Comparison of ENCODE assay signal across 1 cellular context in the genomic region with DNA sequence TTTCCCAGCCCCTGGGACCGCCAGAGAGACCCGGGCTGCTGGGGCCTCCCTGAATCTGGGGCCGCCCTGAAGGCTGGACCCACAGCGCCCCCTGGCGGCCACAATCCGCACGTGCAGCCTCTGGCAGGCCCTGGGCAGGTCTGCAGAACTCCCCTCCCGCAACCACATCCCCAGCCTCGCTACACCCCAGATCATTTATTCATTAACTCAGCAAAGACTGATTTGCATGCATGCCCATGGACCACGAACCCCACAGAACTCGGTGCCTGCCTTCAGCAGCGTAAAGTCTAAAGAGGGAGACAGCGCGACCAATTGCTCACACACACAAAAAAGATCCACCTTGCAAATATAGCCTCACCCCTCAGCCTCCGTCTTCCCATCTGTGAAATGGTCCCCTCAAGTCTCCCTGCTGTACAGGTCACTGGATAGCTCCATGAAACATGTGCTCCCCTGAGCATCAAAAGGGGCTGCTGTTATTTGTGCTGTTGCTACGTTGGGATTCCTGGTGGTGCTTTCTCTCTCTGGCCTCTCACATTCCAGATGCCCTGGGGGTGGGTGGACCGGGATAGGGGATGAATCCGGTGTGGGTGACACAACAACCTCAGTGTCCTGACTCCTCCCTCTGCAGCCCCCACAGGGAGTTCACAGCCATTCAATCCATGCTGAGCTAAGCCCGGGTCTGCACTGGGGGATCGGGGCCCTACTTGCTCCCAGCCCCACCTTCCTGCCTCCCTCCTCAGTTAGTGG.
TF ChIP-seq lines count a peak whose summit lies in the region.

No MANE protein-coding gene starts in this region.

TF ChIP-seq in K562, 482 proteins besides CTCF, POLR2A, EP300 and RAD21 (continued from another document and continues in another):
- TF ChIP-seq, protein P1, sequence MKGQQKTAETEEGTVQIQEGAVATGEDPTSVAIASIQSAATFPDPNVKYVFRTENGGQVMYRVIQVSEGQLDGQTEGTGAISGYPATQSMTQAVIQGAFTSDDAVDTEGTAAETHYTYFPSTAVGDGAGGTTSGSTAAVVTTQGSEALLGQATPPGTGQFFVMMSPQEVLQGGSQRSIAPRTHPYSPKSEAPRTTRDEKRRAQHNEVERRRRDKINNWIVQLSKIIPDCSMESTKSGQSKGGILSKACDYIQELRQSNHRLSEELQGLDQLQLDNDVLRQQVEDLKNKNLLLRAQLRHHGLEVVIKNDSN (CRISPR knock-in tag; IDR thresholded peaks at IDR 0.05): 0 out of 2 replicates have a peak, but pooled peaks have one; percentile 26
- no peak for TF ChIP-seq ZNF121 (CRISPR knock-in tag; conservative IDR thresholded peaks at IDR 0.05)
- no peak for TF ChIP-seq ZNF239 (CRISPR knock-in tag; IDR thresholded peaks at IDR 0.05)
- no peak for TF ChIP-seq TFAM (CRISPR knock-in tag; conservative IDR thresholded peaks at IDR 0.05)
- TF ChIP-seq, protein P2, sequence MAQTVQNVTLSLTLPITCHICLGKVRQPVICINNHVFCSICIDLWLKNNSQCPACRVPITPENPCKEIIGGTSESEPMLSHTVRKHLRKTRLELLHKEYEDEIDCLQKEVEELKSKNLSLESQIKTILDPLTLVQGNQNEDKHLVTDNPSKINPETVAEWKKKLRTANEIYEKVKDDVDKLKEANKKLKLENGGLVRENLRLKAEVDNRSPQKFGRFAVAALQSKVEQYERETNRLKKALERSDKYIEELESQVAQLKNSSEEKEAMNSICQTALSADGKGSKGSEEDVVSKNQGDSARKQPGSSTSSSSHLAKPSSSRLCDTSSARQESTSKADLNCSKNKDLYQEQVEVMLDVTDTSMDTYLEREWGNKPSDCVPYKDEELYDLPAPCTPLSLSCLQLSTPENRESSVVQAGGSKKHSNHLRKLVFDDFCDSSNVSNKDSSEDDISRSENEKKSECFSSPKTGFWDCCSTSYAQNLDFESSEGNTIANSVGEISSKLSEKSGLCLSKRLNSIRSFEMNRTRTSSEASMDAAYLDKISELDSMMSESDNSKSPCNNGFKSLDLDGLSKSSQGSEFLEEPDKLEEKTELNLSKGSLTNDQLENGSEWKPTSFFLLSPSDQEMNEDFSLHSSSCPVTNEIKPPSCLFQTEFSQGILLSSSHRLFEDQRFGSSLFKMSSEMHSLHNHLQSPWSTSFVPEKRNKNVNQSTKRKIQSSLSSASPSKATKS (CRISPR knock-in tag; IDR thresholded peaks at IDR 0.05): no peak
- no peak for TF ChIP-seq ZNF232 (CRISPR knock-in tag; IDR thresholded peaks at IDR 0.05)
- peak; percentile 56; the same call in 1 of the 2 replicates for TF ChIP-seq ZBTB7A (IDR thresholded peaks at IDR 0.05; ENCODE audit: borderline replicate concordance, control insufficient read depth, low read depth, low read length)
- no peak for TF ChIP-seq ZNF41 (CRISPR knock-in tag; conservative IDR thresholded peaks at IDR 0.05)
- TF ChIP-seq ZFP1 (CRISPR knock-in tag; IDR thresholded peaks at IDR 0.05): no peak
- no peak for TF ChIP-seq FUS (optimal IDR thresholded peaks at IDR 0.05; ENCODE audit: low read depth, low read length)
- no peak for TF ChIP-seq ZNF76 (CRISPR knock-in tag; IDR thresholded peaks at IDR 0.05; ENCODE audit: borderline replicate concordance)
- TF ChIP-seq GTF2A2 (tag; IDR thresholded peaks at IDR 0.05): no peak
- TF ChIP-seq ZNF12 (CRISPR knock-in tag; IDR thresholded peaks at IDR 0.05): no peak
- no peak for TF ChIP-seq L3MBTL2 (IDR thresholded peaks at IDR 0.05)
- TF ChIP-seq KDM5B (IDR thresholded peaks at IDR 0.05; ENCODE audit: insufficient replicate concordance, low read depth, low read length): no peak
- TF ChIP-seq HDAC2 (IDR thresholded peaks at IDR 0.05): peak; percentile 79; the same call in 1 of the 2 replicates
- no peak for TF ChIP-seq ZNF584 (CRISPR knock-in tag; IDR thresholded peaks at IDR 0.05; ENCODE audit: low read depth)
- TF ChIP-seq ELF2 (CRISPR knock-in tag; IDR thresholded peaks at IDR 0.05): no peak
- TF ChIP-seq, protein P3, sequence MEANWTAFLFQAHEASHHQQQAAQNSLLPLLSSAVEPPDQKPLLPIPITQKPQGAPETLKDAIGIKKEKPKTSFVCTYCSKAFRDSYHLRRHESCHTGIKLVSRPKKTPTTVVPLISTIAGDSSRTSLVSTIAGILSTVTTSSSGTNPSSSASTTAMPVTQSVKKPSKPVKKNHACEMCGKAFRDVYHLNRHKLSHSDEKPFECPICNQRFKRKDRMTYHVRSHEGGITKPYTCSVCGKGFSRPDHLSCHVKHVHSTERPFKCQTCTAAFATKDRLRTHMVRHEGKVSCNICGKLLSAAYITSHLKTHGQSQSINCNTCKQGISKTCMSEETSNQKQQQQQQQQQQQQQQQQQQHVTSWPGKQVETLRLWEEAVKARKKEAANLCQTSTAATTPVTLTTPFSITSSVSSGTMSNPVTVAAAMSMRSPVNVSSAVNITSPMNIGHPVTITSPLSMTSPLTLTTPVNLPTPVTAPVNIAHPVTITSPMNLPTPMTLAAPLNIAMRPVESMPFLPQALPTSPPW (CRISPR knock-in tag; IDR thresholded peaks at IDR 0.05): no peak
- TF ChIP-seq IRF2 (CRISPR knock-in tag; IDR thresholded peaks at IDR 0.05): no peak
- TF ChIP-seq KDM1A (IDR thresholded peaks at IDR 0.05): peak; percentile 71 to 84; a peak in 3 of 4 replicates
- TF ChIP-seq TCFL5 (CRISPR knock-in tag; conservative IDR thresholded peaks at IDR 0.05): no peak
- no peak for TF ChIP-seq GTF3C2 (IDR thresholded peaks at IDR 0.05; ENCODE audit: borderline replicate concordance, extremely low read depth, insufficient read length)
- TF ChIP-seq, protein P4, sequence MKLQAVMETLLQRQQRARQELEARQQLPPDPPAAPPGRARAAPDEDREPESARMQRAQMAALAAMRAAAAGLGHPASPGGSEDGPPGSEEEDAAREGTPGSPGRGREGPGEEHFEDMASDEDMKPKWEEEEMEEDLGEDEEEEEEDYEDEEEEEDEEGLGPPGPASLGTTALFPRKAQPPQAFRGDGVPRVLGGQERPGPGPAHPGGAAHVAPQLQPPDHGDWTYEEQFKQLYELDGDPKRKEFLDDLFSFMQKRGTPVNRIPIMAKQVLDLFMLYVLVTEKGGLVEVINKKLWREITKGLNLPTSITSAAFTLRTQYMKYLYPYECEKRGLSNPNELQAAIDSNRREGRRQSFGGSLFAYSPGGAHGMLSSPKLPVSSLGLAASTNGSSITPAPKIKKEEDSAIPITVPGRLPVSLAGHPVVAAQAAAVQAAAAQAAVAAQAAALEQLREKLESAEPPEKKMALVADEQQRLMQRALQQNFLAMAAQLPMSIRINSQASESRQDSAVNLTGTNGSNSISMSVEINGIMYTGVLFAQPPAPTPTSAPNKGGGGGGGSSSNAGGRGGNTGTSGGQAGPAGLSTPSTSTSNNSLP (IDR thresholded peaks at IDR 0.05; ENCODE audit: borderline replicate concordance, low read depth, low read length): no peak
- TF ChIP-seq SMARCA5 (IDR thresholded peaks at IDR 0.05): 0 out of 2 replicates have a peak, but pooled peaks have one; percentile 61
- no peak for TF ChIP-seq RFX1 (IDR thresholded peaks at IDR 0.05)
- TF ChIP-seq, protein P5, sequence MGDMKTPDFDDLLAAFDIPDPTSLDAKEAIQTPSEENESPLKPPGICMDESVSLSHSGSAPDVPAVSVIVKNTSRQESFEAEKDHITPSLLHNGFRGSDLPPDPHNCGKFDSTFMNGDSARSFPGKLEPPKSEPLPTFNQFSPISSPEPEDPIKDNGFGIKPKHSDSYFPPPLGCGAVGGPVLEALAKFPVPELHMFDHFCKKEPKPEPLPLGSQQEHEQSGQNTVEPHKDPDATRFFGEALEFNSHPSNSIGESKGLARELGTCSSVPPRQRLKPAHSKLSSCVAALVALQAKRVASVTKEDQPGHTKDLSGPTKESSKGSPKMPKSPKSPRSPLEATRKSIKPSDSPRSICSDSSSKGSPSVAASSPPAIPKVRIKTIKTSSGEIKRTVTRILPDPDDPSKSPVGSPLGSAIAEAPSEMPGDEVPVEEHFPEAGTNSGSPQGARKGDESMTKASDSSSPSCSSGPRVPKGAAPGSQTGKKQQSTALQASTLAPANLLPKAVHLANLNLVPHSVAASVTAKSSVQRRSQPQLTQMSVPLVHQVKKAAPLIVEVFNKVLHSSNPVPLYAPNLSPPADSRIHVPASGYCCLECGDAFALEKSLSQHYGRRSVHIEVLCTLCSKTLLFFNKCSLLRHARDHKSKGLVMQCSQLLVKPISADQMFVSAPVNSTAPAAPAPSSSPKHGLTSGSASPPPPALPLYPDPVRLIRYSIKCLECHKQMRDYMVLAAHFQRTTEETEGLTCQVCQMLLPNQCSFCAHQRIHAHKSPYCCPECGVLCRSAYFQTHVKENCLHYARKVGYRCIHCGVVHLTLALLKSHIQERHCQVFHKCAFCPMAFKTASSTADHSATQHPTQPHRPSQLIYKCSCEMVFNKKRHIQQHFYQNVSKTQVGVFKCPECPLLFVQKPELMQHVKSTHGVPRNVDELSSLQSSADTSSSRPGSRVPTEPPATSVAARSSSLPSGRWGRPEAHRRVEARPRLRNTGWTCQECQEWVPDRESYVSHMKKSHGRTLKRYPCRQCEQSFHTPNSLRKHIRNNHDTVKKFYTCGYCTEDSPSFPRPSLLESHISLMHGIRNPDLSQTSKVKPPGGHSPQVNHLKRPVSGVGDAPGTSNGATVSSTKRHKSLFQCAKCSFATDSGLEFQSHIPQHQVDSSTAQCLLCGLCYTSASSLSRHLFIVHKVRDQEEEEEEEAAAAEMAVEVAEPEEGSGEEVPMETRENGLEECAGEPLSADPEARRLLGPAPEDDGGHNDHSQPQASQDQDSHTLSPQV (IDR thresholded peaks at IDR 0.05): no peak
- TF ChIP-seq STAT5B (CRISPR knock-in tag; IDR thresholded peaks at IDR 0.05): no peak
- TF ChIP-seq BMI1 (IDR thresholded peaks at IDR 0.05; ENCODE audit: low read length): no peak
- no peak for TF ChIP-seq C11orf30 (IDR thresholded peaks at IDR 0.05; ENCODE audit: low read depth)
- peak; percentile 54; the same call in 1 of the 2 replicates for TF ChIP-seq ADNP (tag; IDR thresholded peaks at IDR 0.05)
- no peak for TF ChIP-seq RBM22 (IDR thresholded peaks at IDR 0.05; ENCODE audit: low read depth, low read length, poor library complexity, severe bottlenecking)
- TF ChIP-seq, protein P6, sequence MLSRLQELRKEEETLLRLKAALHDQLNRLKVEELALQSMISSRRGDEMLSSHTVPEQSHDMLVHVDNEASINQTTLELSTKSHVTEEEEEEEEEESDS (CRISPR knock-in tag; IDR thresholded peaks at IDR 0.05): no peak
- no peak for TF ChIP-seq HINFP (tag; conservative IDR thresholded peaks at IDR 0.05; ENCODE audit: low read depth)
- peak; percentile 94 for TF ChIP-seq SMC3 (conservative IDR thresholded peaks at IDR 0.05; ENCODE audit: insufficient read depth, low read depth, low read length)
- TF ChIP-seq, protein P7, sequence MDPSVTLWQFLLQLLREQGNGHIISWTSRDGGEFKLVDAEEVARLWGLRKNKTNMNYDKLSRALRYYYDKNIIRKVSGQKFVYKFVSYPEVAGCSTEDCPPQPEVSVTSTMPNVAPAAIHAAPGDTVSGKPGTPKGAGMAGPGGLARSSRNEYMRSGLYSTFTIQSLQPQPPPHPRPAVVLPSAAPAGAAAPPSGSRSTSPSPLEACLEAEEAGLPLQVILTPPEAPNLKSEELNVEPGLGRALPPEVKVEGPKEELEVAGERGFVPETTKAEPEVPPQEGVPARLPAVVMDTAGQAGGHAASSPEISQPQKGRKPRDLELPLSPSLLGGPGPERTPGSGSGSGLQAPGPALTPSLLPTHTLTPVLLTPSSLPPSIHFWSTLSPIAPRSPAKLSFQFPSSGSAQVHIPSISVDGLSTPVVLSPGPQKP (CRISPR knock-in tag; IDR thresholded peaks at IDR 0.05): no peak
- TF ChIP-seq, protein P8, sequence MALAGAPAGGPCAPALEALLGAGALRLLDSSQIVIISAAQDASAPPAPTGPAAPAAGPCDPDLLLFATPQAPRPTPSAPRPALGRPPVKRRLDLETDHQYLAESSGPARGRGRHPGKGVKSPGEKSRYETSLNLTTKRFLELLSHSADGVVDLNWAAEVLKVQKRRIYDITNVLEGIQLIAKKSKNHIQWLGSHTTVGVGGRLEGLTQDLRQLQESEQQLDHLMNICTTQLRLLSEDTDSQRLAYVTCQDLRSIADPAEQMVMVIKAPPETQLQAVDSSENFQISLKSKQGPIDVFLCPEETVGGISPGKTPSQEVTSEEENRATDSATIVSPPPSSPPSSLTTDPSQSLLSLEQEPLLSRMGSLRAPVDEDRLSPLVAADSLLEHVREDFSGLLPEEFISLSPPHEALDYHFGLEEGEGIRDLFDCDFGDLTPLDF (CRISPR knock-in tag; IDR thresholded peaks at IDR 0.05): no peak
- no peak for TF ChIP-seq HDAC6 (IDR thresholded peaks at IDR 0.05; ENCODE audit: low read depth, low read length)
- TF ChIP-seq MXI1 (IDR thresholded peaks at IDR 0.05; ENCODE audit: low read depth, low read length): no peak
- TF ChIP-seq SIN3A (IDR thresholded peaks at IDR 0.05; ENCODE audit: borderline replicate concordance in 2 of 2, control insufficient read depth in 1 of 2, low read depth in 2 of 2, low read length in 2 of 2): no peak
- TF ChIP-seq PRPF4 (IDR thresholded peaks at IDR 0.05; ENCODE audit: insufficient read depth, low read depth, low read length, poor library complexity, severe bottlenecking): no peak
- TF ChIP-seq ZNF197 (CRISPR knock-in tag; IDR thresholded peaks at IDR 0.05; ENCODE audit: low read depth): no peak
- TF ChIP-seq NFRKB (IDR thresholded peaks at IDR 0.05; ENCODE audit: low read depth): no peak
